In the genomic region with DNA sequence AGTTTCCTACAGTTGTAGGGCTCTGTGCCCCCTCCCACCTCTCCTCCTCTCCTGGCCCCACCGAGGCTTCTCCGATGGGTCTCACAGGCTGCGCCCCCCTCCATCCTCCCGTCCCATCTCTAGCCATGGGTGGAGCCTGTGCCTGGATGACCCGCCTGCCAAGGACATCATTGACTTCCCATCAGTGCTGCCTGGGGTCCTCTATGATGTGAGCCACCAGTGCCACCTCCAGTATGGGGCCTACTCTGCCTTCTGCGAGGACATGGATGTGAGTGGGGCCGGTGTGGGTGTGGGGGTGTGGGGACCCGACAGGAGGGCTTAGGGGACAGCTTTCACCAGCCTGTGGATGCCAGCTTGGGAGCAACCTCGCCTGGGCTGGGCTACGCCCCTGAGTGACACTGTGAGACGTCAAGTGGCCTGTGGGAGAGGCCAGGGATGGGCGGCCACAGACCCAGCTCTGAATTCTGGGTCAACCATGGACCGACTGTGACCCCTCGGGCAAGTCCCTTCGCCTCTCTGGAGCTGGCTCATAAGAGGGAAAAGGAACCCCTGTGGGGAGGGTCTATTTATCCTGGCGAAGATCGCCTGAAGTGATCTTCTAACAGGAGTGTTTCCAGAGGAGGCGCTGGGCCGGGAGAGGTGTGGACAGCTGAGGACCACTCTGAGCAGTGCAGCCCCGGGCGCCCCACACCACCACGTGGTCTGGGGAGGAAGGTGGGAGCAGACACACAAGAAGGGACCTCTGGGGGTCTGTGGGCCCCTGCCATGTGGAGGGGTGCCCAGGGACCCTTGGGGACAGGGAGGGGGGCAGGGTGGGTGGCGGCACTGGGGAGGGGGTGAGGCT, we compare ENCODE assay signal across 6 cellular contexts. TPM values are rescaled to one million over a fixed set of nuclear protein-coding genes. Genes with fewer than 3 reads are reported as not detected.
A peak's percentile ranks its signal among the peaks of the same experiment; 100 is the strongest.
DNase-seq lines count a peak whose midpoint lies in the region; ATAC-seq and TF ChIP-seq lines count a peak whose summit lies in the region.
"Not testable (repeated sequence)": the region's sequence is repeated elsewhere in the genome, so short reads cannot be mapped to it uniquely, and the experiment has no call there.

No MANE protein-coding gene starts in this region.

- not testable (repeated sequence) for H3K4me1 Mint-ChIP-seq in stimulated activated memory B cell treated with anti-CD40 and anti-IgM and Interleukin-4, amounts not matched to agents 10 μg/mL and 1 μg/mL and 100 μg/mL, for 72 hours

- H3K27me3 Mint-ChIP-seq in stimulated activated memory B cell treated with anti-CD40 and anti-IgM and Interleukin-4, amounts not matched to agents 10 μg/mL and 1 μg/mL and 100 μg/mL, for 72 hours, result peaks cover 22% of the 10 kb centered on the region

- not testable (repeated sequence) for H3K4me1 ChIP-seq in RWPE2 (ENCODE audit: insufficient read depth, poor library complexity, severe bottlenecking)

- H3K27ac Mint-ChIP-seq in stimulated activated memory B cell treated with anti-CD40 and anti-IgM and Interleukin-4, amounts not matched to agents 10 μg/mL and 1 μg/mL and 100 μg/mL, for 72 hours, result not testable (repeated sequence)

- DNase-seq in RWPE2 (ENCODE audit: low spot score), result peak; percentile 57
- DNase-seq in activated effector memory CD4-positive, alpha-beta T cell treated with anti-CD3 and anti-CD28 coated beads, Interleukin-2, amount 50 U/mL, for 16 hours, result peak; percentile 56
- DNase-seq in Right ventricle myocardium superior, result peak; percentile 29
- peak; percentile 67 for DNase-seq in mesenteric fat pad (ENCODE audit: low spot score)
- peak; percentile 67 for DNase-seq in posterior vena cava (ENCODE audit: low spot score)

- not testable (repeated sequence) for H3K36me3 Mint-ChIP-seq in stimulated activated memory B cell treated with anti-CD40 and anti-IgM and Interleukin-4, amounts not matched to agents 10 μg/mL and 1 μg/mL and 100 μg/mL, for 72 hours

- H3K27ac ChIP-seq in RWPE2 (ENCODE audit: poor library complexity, severe bottlenecking), result not testable (repeated sequence)

- not testable (repeated sequence) for ATAC-seq in RWPE2 (ENCODE audit: low read depth); Right ventricle myocardium superior (ENCODE audit: poor library complexity)
- ATAC-seq in stimulated activated memory B cell treated with anti-CD40 and anti-IgM and Interleukin-4, amounts not matched to agents 10 μg/mL and 1 μg/mL and 100 μg/mL, for 72 hours, result peak; percentile 1

- not testable (repeated sequence) for H3K36me3 ChIP-seq in RWPE2 (ENCODE audit: low read depth)

- H3K4me3 Mint-ChIP-seq in stimulated activated memory B cell treated with anti-CD40 and anti-IgM and Interleukin-4, amounts not matched to agents 10 μg/mL and 1 μg/mL and 100 μg/mL, for 72 hours, result not testable (repeated sequence)

- intact Hi-C loops in Right ventricle myocardium superior (cut with DNase I); posterior vena cava (cut with DNase I): not testable (repeated sequence)

- not testable (repeated sequence) for H3K9me3 Mint-ChIP-seq in stimulated activated memory B cell treated with anti-CD40 and anti-IgM and Interleukin-4, amounts not matched to agents 10 μg/mL and 1 μg/mL and 100 μg/mL, for 72 hours

- not testable (repeated sequence) for H3K4me3 ChIP-seq in RWPE2 (ENCODE audit: severe bottlenecking)

- H3K27me3 ChIP-seq in RWPE2 (ENCODE audit: insufficient read depth, poor library complexity, severe bottlenecking), result not testable (repeated sequence)

- TF ChIP-seq CTCF in RWPE2 (IDR thresholded peaks at IDR 0.05; ENCODE audit: poor library complexity, severe bottlenecking), result not testable (repeated sequence)

- H3K9me3 ChIP-seq in RWPE2 (ENCODE audit: severe bottlenecking), result not testable (repeated sequence)

RNA-seq across cellular contexts. Expression of a gene that starts 32.8 kb away (rescaled TPM):
- total RNA-seq in Right ventricle myocardium superior, result 0.11 TPM
- total RNA-seq in mesenteric fat pad, result 0.77 TPM
- total RNA-seq in posterior vena cava, result 1 to 10 TPM in 1 of 2 donors, under 1 TPM in 1; 0.48 to 1.5 TPM

RNA-seq across cellular contexts. Expression of a gene that starts 53.9 kb away (rescaled TPM):
- total RNA-seq in Right ventricle myocardium superior (3.0 TPM), mesenteric fat pad (4.0 TPM), posterior vena cava (1 to 10 TPM; 2.1 to 5.8 TPM)

RNA-seq across cellular contexts. Expression of a gene that starts 53.9 kb away (rescaled TPM):
- 14.9 TPM for total RNA-seq in Right ventricle myocardium superior
- total RNA-seq in mesenteric fat pad, result 21.6 TPM
- total RNA-seq in posterior vena cava, result 10 to 100 TPM in 1 of 2 donors, 1 to 10 TPM in 1; 9.1 to 17.4 TPM
